ENCODE assay signal across 1 cellular context in the genomic region with DNA sequence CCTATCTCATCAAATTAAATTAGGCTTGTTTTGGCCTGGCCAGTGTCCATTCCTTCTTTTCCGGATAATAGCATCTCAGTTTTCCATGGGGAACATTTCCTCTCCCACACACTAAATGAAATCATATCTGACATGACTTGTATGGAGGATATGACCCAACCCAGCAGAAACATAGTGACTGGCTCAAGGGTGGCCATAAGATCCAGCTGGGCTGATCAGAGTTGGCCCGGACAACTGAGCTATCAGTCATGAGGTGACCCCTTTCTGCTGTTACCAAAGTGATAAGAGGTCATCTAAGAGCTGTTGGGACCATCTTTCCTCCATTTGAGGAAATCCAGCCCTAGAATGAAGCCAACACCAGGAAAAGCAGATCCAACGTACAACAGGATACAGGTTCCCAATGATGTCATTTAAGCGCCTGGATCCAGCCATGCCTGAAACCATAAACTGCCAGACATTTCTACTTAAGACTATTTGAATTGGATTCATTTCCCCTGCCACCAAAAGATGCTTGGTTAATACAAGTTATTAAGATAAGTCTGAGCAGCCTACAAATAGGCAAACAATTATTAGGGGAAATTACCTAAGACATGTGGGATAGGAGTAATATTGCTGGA.
TF ChIP-seq lines count a peak whose summit lies in the region.

No MANE protein-coding gene starts in this region.

TF ChIP-seq in endothelial cell of umbilical vein, 7 proteins besides CTCF, POLR2A, EP300 and RAD21:
- TF ChIP-seq JUN (IDR thresholded peaks at IDR 0.05; ENCODE audit: borderline replicate concordance, insufficient read depth, insufficient read length, low read depth) (no peak), GATA2 (IDR thresholded peaks at IDR 0.05; ENCODE audit: insufficient read depth, insufficient read length, low read depth, low read length) (no peak), POLR2AphosphoS5 (IDR thresholded peaks at IDR 0.05; ENCODE audit: insufficient read depth, low read depth, low read length) (no peak), FOS (IDR thresholded peaks at IDR 0.05; ENCODE audit: borderline replicate concordance, insufficient read depth, low read length) (no peak), EZH2 (IDR thresholded peaks at IDR 0.05; ENCODE audit: borderline replicate concordance, low read depth, low read length, severe bottlenecking) (no peak), MYC (IDR thresholded peaks at IDR 0.05; ENCODE audit: low read depth, low read length) (no peak)
- TF ChIP-seq, protein P1, sequence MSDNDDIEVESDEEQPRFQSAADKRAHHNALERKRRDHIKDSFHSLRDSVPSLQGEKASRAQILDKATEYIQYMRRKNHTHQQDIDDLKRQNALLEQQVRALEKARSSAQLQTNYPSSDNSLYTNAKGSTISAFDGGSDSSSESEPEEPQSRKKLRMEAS (IDR thresholded peaks at IDR 0.05; ENCODE audit: insufficient read depth, insufficient read length): no peak
